ENCODE assay signal across 22 cellular contexts in genomic region chr19:18264428-18264827, GRCh38. TPM values are rescaled to one million over a fixed set of nuclear protein-coding genes. Genes with fewer than 3 reads are reported as not detected.
"Had no signal": no experiment of that assay in that cellular context is flagged by ENCODE, and none has a peak within 500 bp of the region (broad histone marks: within the 10 kb centered on the region; RNA-seq: fewer than 3 reads in every experiment).

No MANE protein-coding gene starts in this region.

- H3K4me1 ChIP-seq: tibial artery had no signal

- H3K9me3 ChIP-seq: tibial artery had no signal

- H3K27me3 Mint-ChIP-seq: activated CD4-positive, alpha-beta T cell treated with anti-CD3 and anti-CD28 coated beads for 36 hours; activated CD8-positive, alpha-beta T cell treated with anti-CD3 and anti-CD28 coated beads for 36 hours; activated naive CD8-positive, alpha-beta T cell had no signal

- DNase-seq: activated CD4-positive, alpha-beta T cell treated with anti-CD3 and anti-CD28 coated beads for 36 hours; activated CD8-positive, alpha-beta T cell treated with anti-CD3 and anti-CD28 coated beads for 36 hours; activated gamma-delta T cell treated with Interleukin-2 at 50 U/mL for 16 hours; activated T-cell treated with anti-CD3 and anti-CD28 coated beads, Interleukin-2, amount 50 U/mL, for 48 hours; anterior cingulate cortex; brain microvascular endothelial cell; cortex of kidney; effector CD4-positive, alpha-beta T cell; foreskin fibroblast; stimulated activated CD4-positive, alpha-beta T cell treated with anti-CD3 and anti-CD28 coated beads, Interleukin-15, amount 100 ng/mL, for 24 hours; stimulated activated CD4-positive, alpha-beta T cell treated with anti-CD3 and anti-CD28 coated beads, Interleukin-4, amount 100 ng/mL, for 1 hour; stimulated activated naive CD4-positive, alpha-beta T cell; tibial artery; WERI-Rb-1 had no signal

- H3K27ac Mint-ChIP-seq: activated CD4-positive, alpha-beta T cell treated with anti-CD3 and anti-CD28 coated beads for 36 hours; activated CD8-positive, alpha-beta T cell treated with anti-CD3 and anti-CD28 coated beads for 36 hours; activated naive CD8-positive, alpha-beta T cell; mesothelial cell of epicardium had no signal

- H3K4me3 Mint-ChIP-seq: activated CD4-positive, alpha-beta T cell treated with anti-CD3 and anti-CD28 coated beads for 36 hours; activated CD8-positive, alpha-beta T cell treated with anti-CD3 and anti-CD28 coated beads for 36 hours; activated naive CD8-positive, alpha-beta T cell; mesothelial cell of epicardium; neural crest cell had no signal

- H3K9me3 Mint-ChIP-seq: activated CD8-positive, alpha-beta T cell treated with anti-CD3 and anti-CD28 coated beads for 36 hours; mesothelial cell of epicardium had no signal

- H3K36me3 Mint-ChIP-seq: activated naive CD8-positive, alpha-beta T cell had no signal

- H3K4me3 ChIP-seq: skin epidermis, tibial artery had no signal

- H3K27ac ChIP-seq: brain microvascular endothelial cell, skin epidermis, tibial artery, WERI-Rb-1 had no signal

- H3K4me1 Mint-ChIP-seq: mesothelial cell of epicardium, neural crest cell had no signal

- H3K27me3 ChIP-seq: brain microvascular endothelial cell, tibial artery had no signal

- ATAC-seq: activated CD4-positive, alpha-beta T cell treated with anti-CD3 and anti-CD28 coated beads for 36 hours; activated CD8-positive, alpha-beta T cell treated with anti-CD3 and anti-CD28 coated beads for 36 hours; SK-N-SH treated with all-trans-retinoic acid at 6 μM for 48 hours had no signal

RNA-seq across cellular contexts. Expression of gene PDE4C, which starts 38.2 kb away (rescaled TPM):
- total RNA-seq: activated CD4-positive, alpha-beta T cell treated with anti-CD3 and anti-CD28 coated beads for 36 hours; myocyte; subcutaneous adipose tissue; T-helper 1 cell treated with Interleukin-12 subunit alpha and Interleukin-12 subunit beta and Interleukin-4 antibody, amounts not matched to agents 30 ng/mL and 1 ng/mL, for 36 hours had no signal
